In the genomic region with DNA sequence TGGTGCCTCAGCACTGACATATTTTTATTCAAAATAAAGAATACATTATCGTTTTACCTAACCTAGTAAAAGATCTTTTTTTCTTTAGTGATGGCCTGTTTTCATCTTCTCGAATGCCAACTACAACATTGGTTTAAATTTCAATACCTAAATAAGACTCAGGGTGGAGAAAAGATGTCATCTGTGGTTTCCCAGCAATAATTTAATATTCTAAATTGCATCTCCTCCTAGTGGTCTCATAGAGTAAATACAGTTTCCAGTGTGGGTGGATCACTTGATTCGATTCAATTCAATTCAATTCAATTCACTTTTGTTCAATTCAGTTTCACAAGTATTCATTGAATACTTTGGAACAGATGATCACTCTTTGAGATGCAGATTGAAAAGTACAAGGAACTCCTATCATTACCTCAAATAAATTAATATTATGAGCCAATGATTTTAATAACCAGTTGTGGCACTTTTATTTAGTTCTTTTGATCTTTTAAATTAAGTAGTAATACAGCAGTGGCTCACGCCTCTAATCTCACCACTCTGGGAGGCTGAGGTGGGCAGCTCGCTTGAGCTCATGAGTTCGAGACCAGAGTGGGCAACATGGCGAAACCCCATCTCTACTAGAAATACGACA, we compare ENCODE assay signal across 8 cellular contexts.
A peak's percentile ranks its signal among the peaks of the same experiment; 100 is the strongest.
DNase-seq lines count a peak whose midpoint lies in the region; TF ChIP-seq lines count a peak whose summit lies in the region.

No MANE protein-coding gene starts in this region.

- H3K27me3 ChIP-seq in Karpas-422 (ENCODE audit: low read length): no peaks in the 10 kb centered on the region
- H3K27me3 ChIP-seq in neural progenitor cell: no peaks in the 10 kb centered on the region

- no peak overlapping the region for H3K27ac Mint-ChIP-seq in neural progenitor cell

- H3K4me1 Mint-ChIP-seq in neural progenitor cell: peaks cover 15% of the 10 kb centered on the region

- no peaks in the 10 kb centered on the region for H3K36me3 ChIP-seq in Karpas-422 (ENCODE audit: insufficient read depth, low read length)
- no peaks in the 10 kb centered on the region for H3K36me3 ChIP-seq in neural progenitor cell

- no peaks in the 10 kb centered on the region for H3K9me2 ChIP-seq in Karpas-422 (replicated peaks; ENCODE audit: insufficient read depth, low read length)

- no peaks in the 10 kb centered on the region for H4K20me1 ChIP-seq in Karpas-422 (ENCODE audit: insufficient read depth, low read depth, low read length)
- H4K20me1 ChIP-seq in neural progenitor cell (ENCODE audit: low read depth): no peaks in the 10 kb centered on the region

- H3K9me3 ChIP-seq in Karpas-422 (ENCODE audit: low read length): peaks cover under 1% of the 10 kb centered on the region
- H3K9me3 ChIP-seq in neural progenitor cell (ENCODE audit: low read depth): no peaks in the 10 kb centered on the region

- DNase-seq in ELR (ENCODE audit: low read depth): peak; percentile 68
- DNase-seq in Karpas-422: peak; percentile 75
- DNase-seq in cardiac fibroblast (ENCODE audit: low read depth in 2 of 2): peak; percentile 68 to 70
- no peak for DNase-seq in neural progenitor cell (ENCODE audit: low spot score)
- DNase-seq in anterior cingulate cortex (lab: John Stamatoyannopoulos, UW): no peak
- no peak for DNase-seq in stimulated activated CD4-positive, alpha-beta T cell treated with anti-CD3 and anti-CD28 coated beads, Interleukin-12 subunit alpha, Interleukin-12 subunit beta, amount 100 ng/mL, for 4 hours
- no peak for DNase-seq in activated naive CD4-positive, alpha-beta T cell (lab: John Stamatoyannopoulos, UW)
- DNase-seq in G401 (ENCODE audit: low spot score): no peak

- H3K4me3 ChIP-seq in Karpas-422 (ENCODE audit: low read length) (no peak overlapping the region), cardiac fibroblast (replicated peaks in 1 of 2; ENCODE audit: low read depth in 2 of 2, low read length in 2 of 2) (no peak overlapping the region), neural progenitor cell (no peak overlapping the region)

- H3K4me2 ChIP-seq in Karpas-422 (ENCODE audit: low read depth, low read length, poor library complexity, severe bottlenecking): no peak overlapping the region
- H3K4me2 ChIP-seq in neural progenitor cell: no peak overlapping the region

- in situ Hi-C loops in G401 (cut with HindIII; ENCODE audit: low sequenced_read_pairs): no loop called here

- no peak overlapping the region for H3K27ac ChIP-seq in Karpas-422 (ENCODE audit: low read length)
- H3K27ac ChIP-seq in neural progenitor cell: no peak overlapping the region

- H3K9me3 Mint-ChIP-seq in neural progenitor cell: peaks cover 17% of the 10 kb centered on the region

- peak; percentile 62 for TF ChIP-seq CTCF in cardiac fibroblast (IDR thresholded peaks at IDR 0.05; ENCODE audit: low read depth, low read length)
- peak; percentile 64 for TF ChIP-seq CTCF in neural progenitor cell (IDR thresholded peaks at IDR 0.05)

- no peak overlapping the region for H3K9ac ChIP-seq in Karpas-422 (ENCODE audit: low read length)
- no peak overlapping the region for H3K9ac ChIP-seq in neural progenitor cell

- H3F3A ChIP-seq in neural progenitor cell (ENCODE audit: low read depth): no peaks in the 10 kb centered on the region

- H3K4me3 Mint-ChIP-seq in neural progenitor cell: no peak overlapping the region

- H2AFZ ChIP-seq in Karpas-422 (ENCODE audit: low read length) (no peak overlapping the region), neural progenitor cell (replicated peaks) (no peak overlapping the region)

- H3K36me3 Mint-ChIP-seq in neural progenitor cell: peaks cover 8% of the 10 kb centered on the region

- H3K79me2 ChIP-seq in Karpas-422 (ENCODE audit: low read length): no peaks in the 10 kb centered on the region
- H3K79me2 ChIP-seq in neural progenitor cell (ENCODE audit: low read depth): no peaks in the 10 kb centered on the region

- H3K4me1 ChIP-seq in Karpas-422 (ENCODE audit: low read length) (no peaks in the 10 kb centered on the region), neural progenitor cell (peaks cover 9% of the 10 kb centered on the region)

- no peaks in the 10 kb centered on the region for H3K27me3 Mint-ChIP-seq in neural progenitor cell (ENCODE audit: insufficient read depth, low read depth)

Comparison
In these comparisons a context has a peak if more than half of its experiments do, and no peak if none do; other contexts are left out.
1. DNase-seq: peak in ELR (single experiment), Karpas-422 (single experiment) and cardiac fibroblast (2 of 2); none in neural progenitor cell (single experiment), anterior cingulate cortex (0 of 58), stimulated activated CD4-positive, alpha-beta T cell treated with anti-CD3 and anti-CD28 coated beads, Interleukin-12 subunit alpha, Interleukin-12 subunit beta, amount 100 ng/mL, for 4 hours (single experiment), activated naive CD4-positive, alpha-beta T cell (0 of 4) and G401 (single experiment).